In the genomic region with DNA sequence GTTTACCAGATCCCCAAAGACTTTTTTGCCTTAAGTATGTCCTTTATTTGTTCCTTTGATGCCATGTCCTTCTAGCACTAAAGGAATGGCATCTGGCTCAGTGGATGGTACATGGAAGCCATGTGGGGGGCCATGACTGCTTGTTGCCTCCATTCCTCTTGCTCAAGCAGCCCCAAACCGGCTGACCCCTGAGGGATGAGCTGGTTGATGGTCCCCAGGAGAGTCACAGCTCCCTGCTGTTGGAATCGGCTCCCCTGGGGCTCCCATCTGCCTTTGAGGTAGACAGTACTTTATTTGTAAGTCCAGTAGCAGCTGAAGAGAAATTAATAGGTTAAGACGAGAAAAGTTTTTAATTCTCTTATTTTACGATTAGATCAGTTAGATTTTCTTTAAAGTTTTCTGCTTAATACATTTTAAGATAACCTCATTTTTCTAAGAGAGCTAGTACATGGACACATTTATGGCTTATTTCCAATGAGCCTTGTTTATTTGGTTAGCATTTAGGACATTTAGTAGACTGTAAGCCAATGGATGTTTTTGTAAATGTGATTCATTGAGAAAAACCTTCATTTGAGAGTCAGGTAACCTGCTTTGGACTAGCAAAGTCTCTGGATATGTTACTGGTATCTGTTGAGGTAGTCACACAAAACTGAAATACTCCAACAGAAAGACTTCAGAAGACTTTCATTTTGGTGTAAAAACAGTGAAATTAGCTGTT, we compare ENCODE assay signal across 15 cellular contexts.
"Had no signal": no experiment of that assay in that cellular context is flagged by ENCODE, and none has a peak within 500 bp of the region (broad histone marks: within the 10 kb centered on the region; RNA-seq: fewer than 3 reads in every experiment).

No MANE protein-coding gene starts in this region.

- H3K27ac ChIP-seq: adrenal gland, gastrocnemius medialis, neutrophil, WERI-Rb-1 had no signal

- H3K36me3 ChIP-seq: adrenal gland had no signal

- H3K27me3 ChIP-seq: adrenal gland, gastrocnemius medialis, neutrophil had no signal

- ATAC-seq: esophagus mucosa, gastrocnemius medialis, sciatic nerve, T-cell had no signal

- H3K9me3 ChIP-seq: adrenal gland, gastrocnemius medialis, neutrophil had no signal

- H3K4me3 ChIP-seq: adrenal gland, gastrocnemius medialis had no signal

- DNase-seq: activated CD4-positive, alpha-beta T cell treated with anti-CD3 and anti-CD28 coated beads, Interleukin-2, amount 10 ng/mL, durations not matched to agents 24 days and 14 days; activated naive CD4-positive, alpha-beta T cell treated with anti-CD3 and anti-CD28 coated beads for 36 hours; adrenal gland; gastrocnemius medialis; kidney glomerular epithelial cell; midbrain; stimulated activated CD4-positive, alpha-beta T cell treated with anti-CD3 and anti-CD28 coated beads, Interleukin-12 subunit alpha, Interleukin-12 subunit beta, amount 100 ng/mL, for 4 hours; stimulated activated CD4-positive, alpha-beta T cell treated with anti-CD3 and anti-CD28 coated beads, Interleukin-2, amount 100 ng/mL, for 48 hours; stimulated activated naive CD4-positive, alpha-beta T cell treated with Interleukin-2 at 50 U/mL for 16 hours; T-cell; T1000; WERI-Rb-1 had no signal
